In genomic region chr17:29617125-29617480, GRCh38 we compare ENCODE assay signal across 8 cellular contexts. TPM values are rescaled to one million over a fixed set of nuclear protein-coding genes. Genes with fewer than 3 reads are reported as not detected.
DNase-seq lines count a peak whose midpoint lies in the region; ATAC-seq and TF ChIP-seq lines count a peak whose summit lies in the region.

No MANE protein-coding gene starts in this region.

- peak; percentile 89 to 94 (median 91) for DNase-seq in CD4-positive, alpha-beta memory T cell
- DNase-seq in NCI-H1105 (lab: John Stamatoyannopoulos, UW) (peak; percentile 79), WERI-Rb-1 (peak; percentile 91), T47D (ENCODE audit: low read depth in 1 of 2, low spot score in 1 of 2) (peak; percentile 92 to 93), inferior parietal cortex (ENCODE audit: extremely low spot score) (peak; percentile 80)
- peak; percentile 81 to 87 for DNase-seq in stimulated activated CD4-positive, alpha-beta T cell treated with anti-CD3 and anti-CD28 coated beads, Interleukin-15, amount 100 ng/mL, for 1 hour (ENCODE audit: low read depth in 1 of 2, low spot score in 1 of 2)

- CTCF ChIA-PET in CD4-positive, alpha-beta memory T cell (lab: Charles Lee; ENCODE audit: partially characterized antibody), result interaction anchor here (0.6 to 22.5 kb wide), 44 partner anchors 8 to 323 kb away, joined by 3 to 523 read pairs (median 5); partner anchors contain the start of genes ABHD15, ANKRD13B, NUFIP2 and SSH2

- peak overlapping the region; percentile 43 for H3K27ac ChIP-seq in CD4-positive, alpha-beta memory T cell (ENCODE audit: low read depth, low read length)
- no peak overlapping the region for H3K27ac ChIP-seq in WERI-Rb-1

- POLR2A ChIA-PET in CD4-positive, alpha-beta memory T cell (lab: Charles Lee; ENCODE audit: partially characterized antibody), result interaction anchor here (0.5 to 6.9 kb wide), 35 partner anchors 8 to 1697 kb away, joined by 3 to 127 read pairs (median 4); partner anchors contain the start of genes ABHD15, ANKRD13B, BLMH and EVI2B

- H3K9me3 ChIP-seq in CD4-positive, alpha-beta memory T cell (ENCODE audit: control insufficient read depth in 1 of 2, low read length in 2 of 2), result no peaks in the 10 kb centered on the region
- no peaks in the 10 kb centered on the region for H3K9me3 ChIP-seq in WERI-Rb-1 (ENCODE audit: severe bottlenecking)

- ATAC-seq in GM21529 (IDR thresholded peaks at IDR 0.05; ENCODE audit: unreplicated experiment), result peak; percentile 51
- ATAC-seq in HG03045 (IDR thresholded peaks at IDR 0.05; ENCODE audit: unreplicated experiment), result no peak

- peak overlapping the region; percentile 63 to 89 (median 81) for H3K27ac Mint-ChIP-seq in CD4-positive, alpha-beta memory T cell

- in situ Hi-C loops in T47D (cut with HindIII; ENCODE audit: low pct_unique_long_range_greater_than_20kb, low sequenced_read_pairs), result no loop called here

- H3K36me3 Mint-ChIP-seq in CD4-positive, alpha-beta memory T cell, result peaks cover 0 to 1% of the 10 kb centered on the region in 2 donors

- H3K27me3 Mint-ChIP-seq in CD4-positive, alpha-beta memory T cell, result no peaks in the 10 kb centered on the region

- H3K4me3 ChIP-seq in CD4-positive, alpha-beta memory T cell (ENCODE audit: low read length in 2 of 2), result peak overlapping the region; percentile 64 to 89
- peak overlapping the region; percentile 50 for H3K4me3 ChIP-seq in WERI-Rb-1 (ENCODE audit: low read depth, low read length)

- peak overlapping the region; percentile 82 to 94 (median 92) for H3K4me3 Mint-ChIP-seq in CD4-positive, alpha-beta memory T cell

- H3K9me3 Mint-ChIP-seq in CD4-positive, alpha-beta memory T cell, result no peaks in the 10 kb centered on the region

- TF ChIP-seq CTCF in WERI-Rb-1 (IDR thresholded peaks at IDR 0.05; ENCODE audit: low read depth, low read length), result peak; percentile 93

- peaks cover 62% of the 10 kb centered on the region for H3K4me1 ChIP-seq in CD4-positive, alpha-beta memory T cell (ENCODE audit: insufficient read depth, low read length)

- peaks cover 20 to 51% (median 33%) of the 10 kb centered on the region in 4 donors for H3K4me1 Mint-ChIP-seq in CD4-positive, alpha-beta memory T cell

- no peaks in the 10 kb centered on the region for H3K36me3 ChIP-seq in CD4-positive, alpha-beta memory T cell (ENCODE audit: insufficient read depth, low read length)
- peaks cover 4% of the 10 kb centered on the region for H3K36me3 ChIP-seq in WERI-Rb-1

- no peaks in the 10 kb centered on the region for H3K27me3 ChIP-seq in CD4-positive, alpha-beta memory T cell (ENCODE audit: insufficient read depth, low read length)
- peaks cover 6% of the 10 kb centered on the region for H3K27me3 ChIP-seq in WERI-Rb-1 (ENCODE audit: insufficient read depth, low read depth, severe bottlenecking)

- intact Hi-C loops in CD4-positive, alpha-beta memory T cell (cut with micrococcal nuclease), result loop anchor here (1.0 to 10.0 kb wide), 4 partner anchors 144 to 478 kb away; partner anchors contain the start of gene SSH2

RNA-seq across cellular contexts. Expression of gene CORO6, which starts 5.6 kb away (rescaled TPM):
- total RNA-seq in CD4-positive, alpha-beta memory T cell, result 1 to 10 TPM; 1.6 to 2.2 TPM
- not detected for polyA plus RNA-seq in CD4-positive, alpha-beta memory T cell

RNA-seq across cellular contexts. Expression of gene ANKRD13B, which starts 24.2 kb away (rescaled TPM):
- 1 to 10 TPM; 1.3 to 2.3 TPM for total RNA-seq in CD4-positive, alpha-beta memory T cell
- polyA plus RNA-seq in CD4-positive, alpha-beta memory T cell, result not detected

RNA-seq across cellular contexts. Expression of gene GIT1, which starts 27.7 kb away (rescaled TPM):
- 10 to 100 TPM; 78.9 to 82.8 TPM for total RNA-seq in CD4-positive, alpha-beta memory T cell
- 10 to 100 TPM in 1 of 2 donors, 1 to 10 TPM in 1; 4.2 to 24.9 TPM for polyA plus RNA-seq in CD4-positive, alpha-beta memory T cell

RNA-seq across cellular contexts. Expression of gene TP53I13, which starts 48.6 kb away (rescaled TPM):
- 100 to 1,000 TPM; 149 to 158 TPM for total RNA-seq in CD4-positive, alpha-beta memory T cell
- 10 to 100 TPM; 31.5 to 47.5 TPM for polyA plus RNA-seq in CD4-positive, alpha-beta memory T cell

RNA-seq across cellular contexts. Expression of gene ABHD15, which starts 50.3 kb away (rescaled TPM):
- total RNA-seq in CD4-positive, alpha-beta memory T cell, result 10 to 100 TPM; 18.1 to 18.8 TPM
- polyA plus RNA-seq in CD4-positive, alpha-beta memory T cell, result 10 to 100 TPM in 1 of 2 donors, 1 to 10 TPM in 1; 8.2 to 13.5 TPM
